ENCODE assay signal across 1 cellular context in genomic region chr3:63278171-63278999, GRCh38.
TF ChIP-seq lines count a peak whose summit lies in the region.

TSS of gene SYNPR (plus strand) at chr3:63278308.

TF ChIP-seq in WTC11, 78 proteins besides CTCF, POLR2A, EP300 and RAD21 (continued from another document):
- TF ChIP-seq HMGXB4 (CRISPR knock-in tag; IDR thresholded peaks at IDR 0.05), result 0 out of 2 replicates have a peak, but pooled peaks have one; percentile 12
- TF ChIP-seq CBFB (CRISPR knock-in tag; IDR thresholded peaks at IDR 0.05; ENCODE audit: low read depth), result 0 out of 2 replicates have a peak, but pooled peaks have one; percentile 36
- TF ChIP-seq PRDM15 (CRISPR knock-in tag; IDR thresholded peaks at IDR 0.05), result 0 out of 2 replicates have a peak, but pooled peaks have one; percentile 18
